ENCODE assay signal across 23 cellular contexts in genomic region chr6:131844243-131844841, GRCh38. TPM values are rescaled to one million over a fixed set of nuclear protein-coding genes. Genes with fewer than 3 reads are reported as not detected.
A peak's percentile ranks its signal among the peaks of the same experiment; 100 is the strongest.
DNase-seq lines count a peak whose midpoint lies in the region; ATAC-seq, FAIRE-seq and TF ChIP-seq lines count a peak whose summit lies in the region.
"Had no signal": no experiment of that assay in that cellular context is flagged by ENCODE, and none has a peak within 500 bp of the region (broad histone marks: within the 10 kb centered on the region; RNA-seq: fewer than 3 reads in every experiment).

No MANE protein-coding gene starts in this region.

- no peak for TF ChIP-seq EP300 in A549 (IDR thresholded peaks at IDR 0.05)

- TF ChIP-seq CTCF in A549 (IDR thresholded peaks at IDR 0.05) = no peak
- no peak for TF ChIP-seq CTCF in astrocyte (IDR thresholded peaks at IDR 0.05; ENCODE audit: insufficient read depth, low read depth, low read length)

- H3K4me2 ChIP-seq in A549 (peak overlapping the region; percentile 60), astrocyte (ENCODE audit: low read length) (no peak overlapping the region)

- no peak overlapping the region for H3K4me3 ChIP-seq in A549
- no peak overlapping the region for H3K4me3 ChIP-seq in astrocyte (ENCODE audit: insufficient read depth, low read depth, low read length)
- H3K4me3 ChIP-seq: ascending aorta, heart left ventricle, upper lobe of right lung had no signal

- no peaks in the 10 kb centered on the region for H3K79me2 ChIP-seq in astrocyte (ENCODE audit: insufficient read depth, low read length)

- H4K20me1 ChIP-seq in astrocyte (ENCODE audit: insufficient read depth, low read length) = no peaks in the 10 kb centered on the region

- H3K9me3 ChIP-seq in A549 (no peaks in the 10 kb centered on the region), astrocyte (ENCODE audit: insufficient read depth, low read depth, low read length) (no peaks in the 10 kb centered on the region)
- H3K9me3 ChIP-seq: ascending aorta, heart left ventricle, upper lobe of right lung had no signal

- peaks cover 3% of the 10 kb centered on the region for H3K9me3 Mint-ChIP-seq in astrocyte (ENCODE audit: unreplicated experiment)
- H3K9me3 Mint-ChIP-seq: mesothelial cell of epicardium; neural crest cell; T-helper 2 cell treated with Interferon-gamma antibody and Interleukin-4, amounts not matched to agents 5 μg/mL and 100 μg/mL, for 36 hours had no signal

- no peak overlapping the region for H3K4me3 Mint-ChIP-seq in astrocyte (ENCODE audit: unreplicated experiment)
- H3K4me3 Mint-ChIP-seq: mesothelial cell of epicardium; neural crest cell; T-helper 2 cell treated with Interferon-gamma antibody and Interleukin-4, amounts not matched to agents 5 μg/mL and 100 μg/mL, for 36 hours had no signal

- peaks cover 2% of the 10 kb centered on the region for H3K4me1 Mint-ChIP-seq in astrocyte (ENCODE audit: low read depth, unreplicated experiment)
- H3K4me1 Mint-ChIP-seq: mesothelial cell of epicardium, neural crest cell had no signal

- H3K27me3 Mint-ChIP-seq in astrocyte (ENCODE audit: low read depth, unreplicated experiment) = no peaks in the 10 kb centered on the region

- TF ChIP-seq RAD21 in A549 (conservative IDR thresholded peaks at IDR 0.05 in 1 of 2, IDR thresholded peaks at IDR 0.05 in 1 of 2) = no peak

- POLR2A ChIA-PET in A549 (lab: Yijun Ruan, JAX) = no interaction called here

- WGBS in A549 (ENCODE audit: missing lambda C conversion rate) = 43% methylated on average over 3 of the region's 3 CpGs

- H3K27ac ChIP-seq in A549 (peak overlapping the region; percentile 36 to 47; a peak in 1 of 6 replicates), astrocyte (ENCODE audit: low read depth, low read length) (no peak overlapping the region)
- H3K27ac ChIP-seq: ascending aorta, heart left ventricle, upper lobe of right lung had no signal

- ATAC-seq in A549 (peak; percentile 51 to 62; a peak in 3 of 6 replicates), HG02642 (IDR thresholded peaks at IDR 0.05; ENCODE audit: poor library complexity, unreplicated experiment) (no peak), GM21360 (IDR thresholded peaks at IDR 0.05; ENCODE audit: unreplicated experiment) (no peak)
- ATAC-seq: heart left ventricle, upper lobe of right lung had no signal

- FAIRE-seq in A549 (lab: Jason Lieb, UNC) (no peak), astrocyte (lab: Jason Lieb, UNC) (peak; percentile 75), islet of Langerhans (lab: Jason Lieb, UNC) (peak; percentile 5)
- FAIRE-seq: endothelial cell of umbilical vein, kidney had no signal

- CTCF ChIA-PET in A549 (lab: Yijun Ruan, JAX) = interaction anchor here (0.8 kb wide), 1 partner anchor 38 kb away, joined by 3 read pairs; no protein-coding TSS in a partner anchor

- DNase-seq in A549 (ENCODE audit: low read depth in 1 of 2, low spot score in 1 of 2) = peak in 1 of 2 experiments; percentile 35
- peak; percentile 30 for DNase-seq in GM04503 (ENCODE audit: low read depth)
- DNase-seq in astrocyte (ENCODE audit: low read depth) = no peak
- no peak for DNase-seq in NCI-H2029 treated with DMSO at 0.1 percent for 48 hours (lab: John Stamatoyannopoulos, UW)
- no peak for DNase-seq in NCI-H2107 (lab: John Stamatoyannopoulos, UW)
- DNase-seq: activated CD4-positive, CD25-positive, alpha-beta regulatory T cell treated with anti-CD3 and anti-CD28 coated beads, Interleukin-2, amount 50 U/mL, for 72 hours; activated gamma-delta T cell; cortex of kidney; heart left ventricle; kidney; NCI-H146; NCI-H226; SHP77; stimulated activated naive CD4-positive, alpha-beta T cell treated with Interleukin-2 at 50 U/mL for 16 hours; upper lobe of right lung had no signal

- H2AFZ ChIP-seq in astrocyte (ENCODE audit: low read depth, low read length) = no peak overlapping the region

- TF ChIP-seq POLR2A in A549 (IDR thresholded peaks at IDR 0.05; ENCODE audit: low read length) = no peak

- no peaks in the 10 kb centered on the region for H3K36me3 ChIP-seq in astrocyte (ENCODE audit: insufficient read depth, low read length)
- H3K36me3 ChIP-seq: ascending aorta, heart left ventricle, upper lobe of right lung had no signal

- H3K4me1 ChIP-seq in A549 (peaks cover 14% of the 10 kb centered on the region; the same call in 2 of the 3 replicates), astrocyte (ENCODE audit: insufficient read depth, low read length) (no peaks in the 10 kb centered on the region)
- H3K4me1 ChIP-seq: ascending aorta, heart left ventricle, upper lobe of right lung had no signal

- no peaks in the 10 kb centered on the region for H3K36me3 Mint-ChIP-seq in astrocyte (ENCODE audit: low read depth, unreplicated experiment)
- H3K36me3 Mint-ChIP-seq: mesothelial cell of epicardium had no signal

- H3K27ac Mint-ChIP-seq in astrocyte (ENCODE audit: unreplicated experiment) = no peak overlapping the region
- H3K27ac Mint-ChIP-seq: mesothelial cell of epicardium; T-helper 2 cell treated with Interferon-gamma antibody and Interleukin-4, amounts not matched to agents 5 μg/mL and 100 μg/mL, for 36 hours had no signal

- no peaks in the 10 kb centered on the region for H3K27me3 ChIP-seq in astrocyte (ENCODE audit: insufficient read depth, low read length)
- H3K27me3 ChIP-seq: ascending aorta, heart left ventricle, upper lobe of right lung had no signal

- H3K9ac ChIP-seq in astrocyte (ENCODE audit: low read length) = no peak overlapping the region

TF ChIP-seq in A549, 52 proteins besides CTCF, POLR2A, EP300 and RAD21:
- TF ChIP-seq ZFP36 (IDR thresholded peaks at IDR 0.05; ENCODE audit: borderline replicate concordance, partially characterized antibody) (no peak), PHF8 (IDR thresholded peaks at IDR 0.05; ENCODE audit: borderline replicate concordance, low read depth) (no peak), KDM5A (IDR thresholded peaks at IDR 0.05) (no peak), MAZ (IDR thresholded peaks at IDR 0.05; ENCODE audit: borderline replicate concordance, low read depth, low read length) (no peak), FOSL2 (IDR thresholded peaks at IDR 0.05) (no peak), FOSL2 (CRISPR knock-in tag; IDR thresholded peaks at IDR 0.05) (peak; percentile 27; the same call in 1 of the 2 replicates), FOSB (CRISPR knock-in tag; IDR thresholded peaks at IDR 0.05) (no peak), MYC (IDR thresholded peaks at IDR 0.05; ENCODE audit: borderline replicate concordance, low read length) (no peak), HES2 (IDR thresholded peaks at IDR 0.05) (peak; percentile 52; the same call in 1 of the 2 replicates), NFE2L2 (conservative IDR thresholded peaks at IDR 0.05; ENCODE audit: low read length) (no peak), HOXA7 (CRISPR knock-in tag; IDR thresholded peaks at IDR 0.05) (no peak), MAFK (IDR thresholded peaks at IDR 0.05; ENCODE audit: partially characterized antibody) (no peak), ZNF302 (CRISPR knock-in tag; IDR thresholded peaks at IDR 0.05) (no peak), FOXS1 (CRISPR knock-in tag; IDR thresholded peaks at IDR 0.05) (no peak), CEBPB (IDR thresholded peaks at IDR 0.05) (peak; percentile 57; a peak in 2 of 4 replicates), HDAC2 (IDR thresholded peaks at IDR 0.05) (no peak), CBX8 (IDR thresholded peaks at IDR 0.05) (no peak)

RNA-seq across cellular contexts. Expression of gene ENPP1, which starts 36.5 kb away (rescaled TPM):
- polyA plus RNA-seq in A549 (2011; rRNA removed) (5.3 and 5.6 TPM in 2 replicates), A549 (2017; fragmentation: RNase III; extraction: RNeasy Plus Mini Kit Qiagen cat#74134 plus additional on column Dnase treatment) (0.91 to 1.1 TPM (median 0.97 TPM) in 3 replicates)
- polyA plus RNA-seq in A549 (2012; cell fraction: cytosol; rRNA removed) = 0.47 and 0.59 TPM in 2 replicates
- 0.47 and 0.62 TPM in 2 replicates for polyA plus RNA-seq in A549 (2012; cell fraction: nucleus; rRNA removed)
- 3.2 and 4.5 TPM in 2 replicates for polyA minus RNA-seq in A549 (2011; rRNA and poly(A)+ RNA removed)
- total RNA-seq in astrocyte = 7.1 and 8.9 TPM in 2 replicates

Comparison
In these comparisons a context has a peak if more than half of its experiments do, and no peak if none do; other contexts are left out.
1. ATAC-seq: peak in A549 (2 of 2); none in HG02642 (single experiment) and GM21360 (single experiment).